In the genomic region with DNA sequence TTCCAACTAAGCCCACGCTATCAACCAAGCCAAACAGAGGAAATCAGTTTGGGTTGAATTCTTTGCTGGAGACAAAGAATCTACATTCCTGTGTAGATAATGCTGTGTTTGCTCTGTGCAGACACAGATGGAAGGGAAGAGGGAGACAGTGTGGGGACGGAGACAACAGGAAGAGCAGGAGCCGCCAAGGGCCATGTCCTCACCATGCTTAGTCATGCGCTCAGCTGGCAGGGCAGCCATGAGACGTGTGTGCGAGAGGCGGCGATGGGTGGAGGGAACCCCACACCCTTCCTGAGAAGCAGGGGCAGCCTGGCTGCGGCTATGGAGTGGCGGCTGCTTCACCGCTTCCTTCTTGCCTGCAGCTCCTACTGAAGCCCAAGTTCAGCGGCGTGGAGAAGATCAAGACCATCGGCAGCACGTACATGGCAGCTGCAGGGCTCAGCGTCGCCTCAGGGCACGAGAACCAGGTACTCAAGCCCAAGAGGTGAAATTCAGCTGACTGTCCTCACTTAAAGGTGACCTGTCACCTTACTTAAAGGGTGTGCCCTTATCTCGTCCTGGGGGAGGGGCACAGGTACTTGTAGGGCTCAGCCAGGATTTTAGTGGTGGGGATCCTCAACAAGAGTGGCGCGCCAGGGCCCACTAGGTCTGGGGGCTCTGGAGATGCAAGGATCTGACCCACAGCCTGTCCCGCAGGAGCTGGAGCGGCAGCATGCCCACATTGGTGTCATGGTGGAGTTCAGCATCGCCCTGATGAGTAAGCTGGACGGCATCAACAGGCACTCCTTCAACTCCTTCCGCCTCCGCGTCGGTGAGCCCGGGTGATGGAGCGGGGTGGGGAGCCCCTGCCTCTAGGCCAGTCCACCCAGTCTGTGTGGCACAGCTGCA, we compare ENCODE assay signal across 8 cellular contexts. TPM values are rescaled to one million over a fixed set of nuclear protein-coding genes. Genes with fewer than 3 reads are reported as not detected.
DNase-seq lines count a peak whose midpoint lies in the region; ATAC-seq and FAIRE-seq lines count a peak whose summit lies in the region.

No MANE protein-coding gene starts in this region.

- CTCF ChIA-PET in activated CD8-positive, alpha-beta memory T cell treated with anti-CD3 and anti-CD28 coated beads, Interleukin-2, amount 10 ng/mL, durations not matched to agents 7 days and 5 days (lab: Charles Lee), result interaction anchor here (0.7 to 4.2 kb wide), 9 partner anchors 9 to 103 kb away, joined by 3 to 15 read pairs (median 3); no protein-coding TSS in a partner anchor

- ATAC-seq in activated CD8-positive, alpha-beta memory T cell treated with anti-CD3 and anti-CD28 coated beads, Interleukin-2, amount 10 ng/mL, durations not matched to agents 7 days and 5 days, result peak; percentile 60
- ATAC-seq in GM21619 (IDR thresholded peaks at IDR 0.05; ENCODE audit: unreplicated experiment) (no peak), GM18858 (IDR thresholded peaks at IDR 0.05; ENCODE audit: unreplicated experiment) (no peak)

- H3K4me3 Mint-ChIP-seq in activated CD8-positive, alpha-beta memory T cell treated with anti-CD3 and anti-CD28 coated beads, Interleukin-2, amount 10 ng/mL, durations not matched to agents 7 days and 5 days, result no peak overlapping the region

- peaks cover 19% of the 10 kb centered on the region for H3K4me1 Mint-ChIP-seq in activated CD8-positive, alpha-beta memory T cell treated with anti-CD3 and anti-CD28 coated beads, Interleukin-2, amount 10 ng/mL, durations not matched to agents 7 days and 5 days

- peak; percentile 19 for DNase-seq in EH (ENCODE audit: low read depth)
- peak; percentile 64 for DNase-seq in activated CD8-positive, alpha-beta memory T cell treated with anti-CD3 and anti-CD28 coated beads, Interleukin-2, amount 10 ng/mL, durations not matched to agents 7 days and 5 days
- peak; percentile 33 to 59 for DNase-seq in frontal cortex (ENCODE audit: low spot score in 2 of 2)
- peak; percentile 39 for DNase-seq in pulmonary artery endothelial cell (ENCODE audit: low read depth, low spot score)
- DNase-seq in RKO (ENCODE audit: low spot score), result no peak
- DNase-seq in NCI-H146 treated with DMSO at 0.1 percent for 48 hours (lab: John Stamatoyannopoulos, UW; ENCODE audit: unreplicated experiment), result no peak

- H3K27me3 Mint-ChIP-seq in activated CD8-positive, alpha-beta memory T cell treated with anti-CD3 and anti-CD28 coated beads, Interleukin-2, amount 10 ng/mL, durations not matched to agents 7 days and 5 days, result no peaks in the 10 kb centered on the region

- no peak for FAIRE-seq in frontal cortex (lab: Jason Lieb, UNC)

- no peaks in the 10 kb centered on the region for H3K9me3 Mint-ChIP-seq in activated CD8-positive, alpha-beta memory T cell treated with anti-CD3 and anti-CD28 coated beads, Interleukin-2, amount 10 ng/mL, durations not matched to agents 7 days and 5 days (ENCODE audit: low read depth)

- peak overlapping the region; percentile 34 for H3K27ac Mint-ChIP-seq in activated CD8-positive, alpha-beta memory T cell treated with anti-CD3 and anti-CD28 coated beads, Interleukin-2, amount 10 ng/mL, durations not matched to agents 7 days and 5 days

- H3K36me3 Mint-ChIP-seq in activated CD8-positive, alpha-beta memory T cell treated with anti-CD3 and anti-CD28 coated beads, Interleukin-2, amount 10 ng/mL, durations not matched to agents 7 days and 5 days, result peaks cover 48% of the 10 kb centered on the region

RNA-seq across cellular contexts. Expression of gene ADCY7, which starts 47.5 kb away (rescaled TPM):
- total RNA-seq in activated CD8-positive, alpha-beta memory T cell treated with anti-CD3 and anti-CD28 coated beads, Interleukin-2, amount 10 ng/mL, durations not matched to agents 7 days and 5 days, result 100 to 1,000 TPM; 131 to 232 TPM
- total RNA-seq in frontal cortex, result 9.8 TPM
- 15.2 and 24.4 TPM in 2 replicates for total RNA-seq in pulmonary artery endothelial cell

RNA-seq across cellular contexts. Expression of gene BRD7, which starts 54.9 kb away (rescaled TPM):
- total RNA-seq in activated CD8-positive, alpha-beta memory T cell treated with anti-CD3 and anti-CD28 coated beads, Interleukin-2, amount 10 ng/mL, durations not matched to agents 7 days and 5 days, result 100 to 1,000 TPM in 1 of 2 experiments, 10 to 100 TPM in 1; 85.0 to 102 TPM
- total RNA-seq in frontal cortex, result 39.5 TPM
- total RNA-seq in pulmonary artery endothelial cell, result 53.4 and 55.3 TPM in 2 replicates

Comparison
In these comparisons a context has a peak if more than half of its experiments do, and no peak if none do; other contexts are left out.
1. DNase-seq: peak in EH (single experiment), activated CD8-positive, alpha-beta memory T cell treated with anti-CD3 and anti-CD28 coated beads, Interleukin-2, amount 10 ng/mL, durations not matched to agents 7 days and 5 days (single experiment), frontal cortex (2 of 2) and pulmonary artery endothelial cell (single experiment); none in RKO (single experiment) and NCI-H146 treated with DMSO at 0.1 percent for 48 hours (single experiment).